ENCODE assay signal across 8 cellular contexts in genomic region chr5:141821430-141821925, GRCh38. TPM values are rescaled to one million over a fixed set of nuclear protein-coding genes. Genes with fewer than 3 reads are reported as not detected.
DNase-seq lines count a peak whose midpoint lies in the region; ATAC-seq, FAIRE-seq and TF ChIP-seq lines count a peak whose summit lies in the region.

No MANE protein-coding gene starts in this region.

- in situ Hi-C loops in brain microvascular endothelial cell (cut with HindIII; ENCODE audit: low pct_ligation_motif_present, low sequenced_read_pairs): no loop called here

- H3K4me1 ChIP-seq in A673 (ENCODE audit: insufficient read depth, low read length, poor library complexity, severe bottlenecking): peaks cover 23% of the 10 kb centered on the region

- H3K36me3 ChIP-seq in A673 (ENCODE audit: insufficient read depth, low read length, poor library complexity, severe bottlenecking) (no peaks in the 10 kb centered on the region), brain microvascular endothelial cell (replicated peaks) (no peaks in the 10 kb centered on the region)

- peak; percentile 81 for DNase-seq in A673 (ENCODE audit: low spot score)
- peak; percentile 53 for DNase-seq in HT1080 (ENCODE audit: low read depth)
- peak; percentile 49 for DNase-seq in brain microvascular endothelial cell
- DNase-seq in kidney glomerular epithelial cell (lab: John Stamatoyannopoulos, UW): peak; percentile 35
- no peak for DNase-seq in GM12891 (ENCODE audit: insufficient read length, low spot score)
- no peak for DNase-seq in central memory CD4-positive, alpha-beta T cell

- TF ChIP-seq POLR2A in GM12891 (IDR thresholded peaks at IDR 0.05; ENCODE audit: low read depth, low read length): no peak

- POLR2A ChIA-PET in A673 (lab: Charles Lee; ENCODE audit: low non-redundant PET): no interaction called here

- H3K27ac ChIP-seq in A673 (ENCODE audit: low read depth, low read length, poor library complexity, severe bottlenecking) (peak overlapping the region; percentile 79), brain microvascular endothelial cell (no peak overlapping the region)

- TF ChIP-seq CTCF in A673 (conservative IDR thresholded peaks at IDR 0.05; ENCODE audit: low read depth, low read length): no peak
- no peak for TF ChIP-seq CTCF in brain microvascular endothelial cell (IDR thresholded peaks at IDR 0.05; ENCODE audit: low read depth, low read length, missing control alignments)

- H3K27me3 ChIP-seq in A673 (replicated peaks; ENCODE audit: insufficient read depth, low read depth, low read length, poor library complexity) (no peaks in the 10 kb centered on the region), brain microvascular endothelial cell (replicated peaks) (no peaks in the 10 kb centered on the region)

- no TSS peak for BruUV-seq in A673 (replicated peaks; lab: Mats Ljungman, UMichigan)

- FAIRE-seq in GM12891 (lab: Jason Lieb, UNC): no peak

- CTCF ChIA-PET in A673 (lab: Charles Lee): interaction anchor here (1.1 kb wide), 1 partner anchor 58 kb away, joined by 4 read pairs; no protein-coding TSS in a partner anchor

- ATAC-seq in GM19023 (IDR thresholded peaks at IDR 0.05; ENCODE audit: unreplicated experiment): no peak
- ATAC-seq in GM18517 (IDR thresholded peaks at IDR 0.05; ENCODE audit: unreplicated experiment): no peak

- no peaks in the 10 kb centered on the region for H3K9me3 ChIP-seq in A673 (ENCODE audit: low read depth, low read length, poor library complexity, severe bottlenecking)

- intact Hi-C loops in A673 (cut with micrococcal nuclease; ENCODE audit: unreplicated experiment): no loop called here

- H3K4me3 ChIP-seq in A673 (ENCODE audit: low read depth, low read length, poor library complexity, severe bottlenecking): no peak overlapping the region
- H3K4me3 ChIP-seq in brain microvascular endothelial cell (ENCODE audit: low read depth, low read length): no peak overlapping the region

TF ChIP-seq in GM12891, 5 proteins besides CTCF, POLR2A, EP300 and RAD21:
- TF ChIP-seq TAF1 (IDR thresholded peaks at IDR 0.05; ENCODE audit: low read depth, low read length): no peak
- TF ChIP-seq POLR2AphosphoS5 (IDR thresholded peaks at IDR 0.05; ENCODE audit: low read depth, low read length): no peak
- TF ChIP-seq POU2F2 (IDR thresholded peaks at IDR 0.05; ENCODE audit: low read depth, low read length): no peak
- no peak for TF ChIP-seq SPI1 (IDR thresholded peaks at IDR 0.05; ENCODE audit: low read depth, low read length)
- no peak for TF ChIP-seq PAX5 (IDR thresholded peaks at IDR 0.05; ENCODE audit: insufficient read depth, low read length, severe bottlenecking)

RNA-seq across cellular contexts. Expression of gene PCDH1, which starts 56.7 kb away (rescaled TPM):
- 0.45 and 0.61 TPM in 2 replicates for total RNA-seq in A673 (2021)
- total RNA-seq in HT1080 (2014; rRNA removed; shearing (Covaris generic)): 4.0 and 4.4 TPM in 2 replicates
- 10.0 and 10.9 TPM in 2 replicates for polyA plus RNA-seq in HT1080 (2015; cell fraction: cytosol; rRNA removed)
- polyA plus RNA-seq in HT1080 (2015; cell fraction: nucleus; rRNA removed): 23.0 and 26.3 TPM in 2 replicates
- 0.15 TPM for polyA plus RNA-seq in GM12891 (2012; ENCODE audit: low read depth, missing spikeins)

Comparison
In these comparisons a context has a peak if more than half of its experiments do, and no peak if none do; other contexts are left out.
1. DNase-seq: peak in A673 (single experiment), HT1080 (single experiment), brain microvascular endothelial cell (single experiment) and kidney glomerular epithelial cell (single experiment); none in GM12891 (single experiment) and central memory CD4-positive, alpha-beta T cell (single experiment).